In the genomic region with DNA sequence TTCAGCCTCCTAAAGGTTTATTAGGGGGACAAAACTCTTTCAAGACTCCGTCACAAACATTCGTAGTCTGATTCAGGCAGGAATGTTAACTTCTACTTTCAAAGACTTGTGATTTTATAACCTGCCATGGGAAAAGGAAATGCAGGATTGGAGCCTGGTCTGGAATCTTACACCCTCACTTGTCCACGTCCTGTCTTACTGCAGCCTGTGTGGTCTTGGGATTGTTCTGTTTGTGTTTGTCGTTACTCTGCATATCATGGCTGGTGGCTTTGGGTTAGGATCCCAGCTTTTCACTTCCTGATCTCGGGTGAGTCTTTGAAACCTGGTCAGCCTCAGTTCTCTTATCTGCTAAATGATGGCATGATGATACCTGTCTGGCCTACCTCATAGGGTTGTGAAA, we compare ENCODE assay signal across 17 cellular contexts.
"Had no signal": no experiment of that assay in that cellular context is flagged by ENCODE, and none has a peak within 500 bp of the region (broad histone marks: within the 10 kb centered on the region; RNA-seq: fewer than 3 reads in every experiment).

No MANE protein-coding gene starts in this region.

- H3K4me3 Mint-ChIP-seq: activated CD8-positive, alpha-beta memory T cell treated with anti-CD3 and anti-CD28 coated beads, Interleukin-2, amount 10 ng/mL, durations not matched to agents 7 days and 5 days; activated naive CD4-positive, alpha-beta T cell treated with anti-CD3 and anti-CD28 coated beads, Interleukin-2, amount 10 ng/mL, durations not matched to agents 7 days and 5 days; naive thymus-derived CD8-positive, alpha-beta T cell; stimulated activated memory B cell treated with anti-CD40 and anti-IgM and Interleukin-4, amounts not matched to agents 10 μg/mL and 1 μg/mL and 100 μg/mL, for 72 hours had no signal

- ATAC-seq: activated CD8-positive, alpha-beta memory T cell treated with anti-CD3 and anti-CD28 coated beads, Interleukin-2, amount 10 ng/mL, durations not matched to agents 7 days and 5 days; lower lobe of right lung; mucosa of descending colon; naive thymus-derived CD8-positive, alpha-beta T cell; stimulated activated memory B cell treated with anti-CD40 and anti-IgM and Interleukin-4, amounts not matched to agents 10 μg/mL and 1 μg/mL and 100 μg/mL, for 72 hours had no signal

- H3K36me3 Mint-ChIP-seq: activated CD8-positive, alpha-beta memory T cell treated with anti-CD3 and anti-CD28 coated beads, Interleukin-2, amount 10 ng/mL, durations not matched to agents 7 days and 5 days; activated naive CD4-positive, alpha-beta T cell treated with anti-CD3 and anti-CD28 coated beads, Interleukin-2, amount 10 ng/mL, durations not matched to agents 7 days and 5 days; stimulated activated memory B cell treated with anti-CD40 and anti-IgM and Interleukin-4, amounts not matched to agents 10 μg/mL and 1 μg/mL and 100 μg/mL, for 72 hours had no signal

- H3K27ac ChIP-seq: esophagus squamous epithelium, lower lobe of right lung, neutrophil, uterus, VCaP had no signal

- H3K27ac Mint-ChIP-seq: activated CD8-positive, alpha-beta memory T cell treated with anti-CD3 and anti-CD28 coated beads, Interleukin-2, amount 10 ng/mL, durations not matched to agents 7 days and 5 days; activated naive CD4-positive, alpha-beta T cell treated with anti-CD3 and anti-CD28 coated beads, Interleukin-2, amount 10 ng/mL, durations not matched to agents 7 days and 5 days; activated T-helper 2 cell treated with anti-CD3 and anti-CD28 coated beads, Interferon-gamma antibody, Interleukin-2, Interleukin-4, amounts not matched to agents 10 μg/mL and 5 μg/mL and 100 μg/mL, durations not matched to agents 14 hours and 24 hours and 36 hours; naive thymus-derived CD8-positive, alpha-beta T cell; stimulated activated memory B cell treated with anti-CD40 and anti-IgM and Interleukin-4, amounts not matched to agents 10 μg/mL and 1 μg/mL and 100 μg/mL, for 72 hours had no signal

- H3K9me3 ChIP-seq: esophagus squamous epithelium, lower lobe of right lung, mucosa of descending colon, neutrophil, uterus had no signal

- H3K4me3 ChIP-seq: esophagus squamous epithelium, lower lobe of right lung, mucosa of descending colon, uterus had no signal

- H3K4me1 Mint-ChIP-seq: activated CD8-positive, alpha-beta memory T cell treated with anti-CD3 and anti-CD28 coated beads, Interleukin-2, amount 10 ng/mL, durations not matched to agents 7 days and 5 days; activated naive CD4-positive, alpha-beta T cell treated with anti-CD3 and anti-CD28 coated beads, Interleukin-2, amount 10 ng/mL, durations not matched to agents 7 days and 5 days had no signal

- H3K9me3 Mint-ChIP-seq: activated naive CD4-positive, alpha-beta T cell treated with anti-CD3 and anti-CD28 coated beads, Interleukin-2, amount 10 ng/mL, durations not matched to agents 7 days and 5 days; activated T-helper 2 cell treated with anti-CD3 and anti-CD28 coated beads, Interferon-gamma antibody, Interleukin-2, Interleukin-4, amounts not matched to agents 10 μg/mL and 5 μg/mL and 100 μg/mL, durations not matched to agents 14 hours and 24 hours and 36 hours; stimulated activated memory B cell treated with anti-CD40 and anti-IgM and Interleukin-4, amounts not matched to agents 10 μg/mL and 1 μg/mL and 100 μg/mL, for 72 hours had no signal

- H3K36me3 ChIP-seq: esophagus squamous epithelium, lower lobe of right lung, neutrophil, uterus had no signal

- H3K27me3 Mint-ChIP-seq: activated CD8-positive, alpha-beta memory T cell treated with anti-CD3 and anti-CD28 coated beads, Interleukin-2, amount 10 ng/mL, durations not matched to agents 7 days and 5 days had no signal

- DNase-seq: activated CD4-positive, alpha-beta T cell treated with anti-CD3 and anti-CD28 coated beads for 1 hour; activated CD4-positive, alpha-beta T cell treated with anti-CD3 and anti-CD28 coated beads, Interleukin-2, amount 50 U/mL, for 4 hours; activated CD8-positive, alpha-beta memory T cell treated with anti-CD3 and anti-CD28 coated beads, Interleukin-2, amount 10 ng/mL, durations not matched to agents 7 days and 5 days; activated naive CD4-positive, alpha-beta T cell treated with anti-CD3 and anti-CD28 coated beads, Interleukin-2, amount 10 ng/mL, durations not matched to agents 7 days and 5 days; activated T-cell treated with anti-CD3 and anti-CD28 coated beads, Interleukin-2, amount 50 U/mL, for 1 hour; esophagus squamous epithelium; foreskin fibroblast; lower lobe of right lung; naive thymus-derived CD8-positive, alpha-beta T cell; retina; stimulated activated CD4-positive, alpha-beta T cell treated with anti-CD3 and anti-CD28 coated beads, Interleukin-2, amount 100 ng/mL, for 48 hours; uterus had no signal

- H3K27me3 ChIP-seq: esophagus squamous epithelium, uterus had no signal
